ENCODE assay signal across 20 cellular contexts in the genomic region with DNA sequence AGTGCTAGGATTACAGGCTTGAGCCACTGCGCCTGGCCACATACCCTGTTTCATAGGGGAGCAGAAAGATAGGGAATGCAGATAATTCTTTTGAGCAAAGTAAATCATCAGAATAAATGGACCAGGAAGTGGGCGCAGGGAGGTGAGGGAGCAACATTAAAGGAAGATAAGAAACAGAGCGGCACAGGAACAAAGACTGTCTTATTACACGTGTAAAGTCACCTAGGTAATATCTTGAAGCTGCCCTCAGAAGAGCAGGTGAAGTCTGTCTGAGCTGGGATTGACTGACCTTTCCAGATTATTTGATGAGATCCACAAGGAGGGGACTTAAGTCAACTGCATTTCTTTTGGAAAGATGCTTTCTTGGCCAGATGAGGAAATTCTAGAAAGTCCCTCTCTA. TPM values are rescaled to one million over a fixed set of nuclear protein-coding genes. Genes with fewer than 3 reads are reported as not detected.
DNase-seq lines count a peak whose midpoint lies in the region; ATAC-seq and TF ChIP-seq lines count a peak whose summit lies in the region.
"Had no signal": no experiment of that assay in that cellular context is flagged by ENCODE, and none has a peak within 500 bp of the region (broad histone marks: within the 10 kb centered on the region; RNA-seq: fewer than 3 reads in every experiment).

No MANE protein-coding gene starts in this region.

- TF ChIP-seq CTCF in natural killer cell (IDR thresholded peaks at IDR 0.05) (no peak), type B pancreatic cell (conservative IDR thresholded peaks at IDR 0.05) (no peak)

- CTCF ChIA-PET in activated CD4-positive, alpha-beta memory T cell treated with anti-CD3 and anti-CD28 coated beads for 36 hours (lab: Charles Lee), result interaction anchor here (0.7 to 1.5 kb wide), 3 partner anchors 46 to 60 kb away, joined by 3 read pairs; no protein-coding TSS in a partner anchor

- no peaks in the 10 kb centered on the region for H3K9me3 Mint-ChIP-seq in natural killer cell treated with Interleukin-12 subunit alpha and Interleukin-12 subunit beta and Interleukin-15 and Interleukin-18, amount 100 ng/mL, for 72 hours
- H3K9me3 Mint-ChIP-seq in natural killer cell (no peaks in the 10 kb centered on the region), type B pancreatic cell (no peaks in the 10 kb centered on the region)
- no peaks in the 10 kb centered on the region for H3K9me3 Mint-ChIP-seq in activated CD4-positive, alpha-beta memory T cell treated with anti-CD3 and anti-CD28 coated beads for 36 hours
- H3K9me3 Mint-ChIP-seq: activated B cell treated with CpG ODN at 0.5 μM for 24 hours; CD4-positive, CD25-positive, alpha-beta regulatory T cell; neural crest cell had no signal

- no peak for ATAC-seq in natural killer cell treated with Interleukin-12 subunit alpha and Interleukin-12 subunit beta and Interleukin-15 and Interleukin-18, amount 100 ng/mL, for 72 hours
- no peak for ATAC-seq in natural killer cell
- ATAC-seq in left colon, result peak; percentile 60
- ATAC-seq: HCT116, left ventricle myocardium superior had no signal

- no peaks in the 10 kb centered on the region for H3K27me3 Mint-ChIP-seq in natural killer cell treated with Interleukin-12 subunit alpha and Interleukin-12 subunit beta and Interleukin-15 and Interleukin-18, amount 100 ng/mL, for 72 hours
- H3K27me3 Mint-ChIP-seq in natural killer cell (ENCODE audit: low read depth in 2 of 2) (no peaks in the 10 kb centered on the region), type B pancreatic cell (no peaks in the 10 kb centered on the region)
- no peaks in the 10 kb centered on the region for H3K27me3 Mint-ChIP-seq in activated CD4-positive, alpha-beta memory T cell treated with anti-CD3 and anti-CD28 coated beads for 36 hours
- H3K27me3 Mint-ChIP-seq: activated B cell treated with CpG ODN at 0.5 μM for 24 hours; CD4-positive, CD25-positive, alpha-beta regulatory T cell had no signal

- H3K36me3 Mint-ChIP-seq in natural killer cell treated with Interleukin-12 subunit alpha and Interleukin-12 subunit beta and Interleukin-15 and Interleukin-18, amount 100 ng/mL, for 72 hours, result peaks cover 24% of the 10 kb centered on the region
- no peaks in the 10 kb centered on the region for H3K36me3 Mint-ChIP-seq in natural killer cell
- H3K36me3 Mint-ChIP-seq in activated CD4-positive, alpha-beta memory T cell treated with anti-CD3 and anti-CD28 coated beads for 36 hours, result peaks cover 37% of the 10 kb centered on the region
- H3K36me3 Mint-ChIP-seq in type B pancreatic cell, result peaks cover 25% of the 10 kb centered on the region

- POLR2A ChIA-PET in activated CD4-positive, alpha-beta memory T cell treated with anti-CD3 and anti-CD28 coated beads for 36 hours (lab: Charles Lee), result no interaction called here

- H3K27ac Mint-ChIP-seq in natural killer cell treated with Interleukin-12 subunit alpha and Interleukin-12 subunit beta and Interleukin-15 and Interleukin-18, amount 100 ng/mL, for 72 hours, result peak overlapping the region; percentile 28 to 77
- H3K27ac Mint-ChIP-seq in natural killer cell, result peak overlapping the region in 1 of 2 donors; percentile 62
- H3K27ac Mint-ChIP-seq in activated CD4-positive, alpha-beta memory T cell treated with anti-CD3 and anti-CD28 coated beads for 36 hours, result peak overlapping the region; percentile 65
- peak overlapping the region; percentile 38 for H3K27ac Mint-ChIP-seq in type B pancreatic cell
- H3K27ac Mint-ChIP-seq: activated B cell treated with CpG ODN at 0.5 μM for 24 hours had no signal

- no peak for DNase-seq in natural killer cell treated with Interleukin-12 subunit alpha and Interleukin-12 subunit beta and Interleukin-15 and Interleukin-18, amount 100 ng/mL, for 72 hours (ENCODE audit: low spot score)
- DNase-seq in natural killer cell, result no peak
- no peak for DNase-seq in activated CD4-positive, alpha-beta memory T cell treated with anti-CD3 and anti-CD28 coated beads for 36 hours
- DNase-seq in left colon, result no peak
- DNase-seq in type B pancreatic cell (ENCODE audit: extremely low spot score, unreplicated experiment), result no peak
- DNase-seq in DMS 273 (lab: John Stamatoyannopoulos, UW; ENCODE audit: unreplicated experiment), result no peak
- no peak for DNase-seq in DMS79 treated with DMSO at 0.1 percent for 48 hours (lab: John Stamatoyannopoulos, UW)
- DNase-seq: activated B cell treated with CpG ODN at 0.5 μM for 24 hours; activated gamma-delta T cell; CD4-positive, CD25-positive, alpha-beta regulatory T cell; foreskin fibroblast; KG1; left ventricle myocardium superior; midbrain; NCI-H1694; NCI-H69; T1000; thyroid gland had no signal

- H3K4me1 Mint-ChIP-seq in natural killer cell treated with Interleukin-12 subunit alpha and Interleukin-12 subunit beta and Interleukin-15 and Interleukin-18, amount 100 ng/mL, for 72 hours (ENCODE audit: low read depth in 2 of 2), result peaks cover 20 to 25% of the 10 kb centered on the region in 2 donors
- H3K4me1 Mint-ChIP-seq in natural killer cell (peaks cover 19 to 23% of the 10 kb centered on the region in 2 donors), type B pancreatic cell (ENCODE audit: unreplicated experiment) (peaks cover 6% of the 10 kb centered on the region)
- peaks cover 46% of the 10 kb centered on the region for H3K4me1 Mint-ChIP-seq in activated CD4-positive, alpha-beta memory T cell treated with anti-CD3 and anti-CD28 coated beads for 36 hours (ENCODE audit: low read depth)

- intact Hi-C loops in natural killer cell (cut with micrococcal nuclease), result no loop called here
- intact Hi-C loops in activated CD4-positive, alpha-beta memory T cell treated with anti-CD3 and anti-CD28 coated beads for 36 hours (cut with micrococcal nuclease), result no loop called here
- intact Hi-C loops in left colon (cut with DNase I, micrococcal nuclease), result no loop called here

- H3K4me3 Mint-ChIP-seq in natural killer cell treated with Interleukin-12 subunit alpha and Interleukin-12 subunit beta and Interleukin-15 and Interleukin-18, amount 100 ng/mL, for 72 hours, result no peak overlapping the region
- no peak overlapping the region for H3K4me3 Mint-ChIP-seq in natural killer cell
- no peak overlapping the region for H3K4me3 Mint-ChIP-seq in activated CD4-positive, alpha-beta memory T cell treated with anti-CD3 and anti-CD28 coated beads for 36 hours
- H3K4me3 Mint-ChIP-seq in type B pancreatic cell, result no peak overlapping the region
- H3K4me3 Mint-ChIP-seq: activated B cell treated with CpG ODN at 0.5 μM for 24 hours, neural crest cell had no signal

RNA-seq across cellular contexts. Expression of a gene that starts 7.7 kb away (rescaled TPM):
- total RNA-seq in natural killer cell treated with Interleukin-12 subunit alpha and Interleukin-12 subunit beta and Interleukin-15 and Interleukin-18, amount 100 ng/mL, for 72 hours, result 100 to 1,000 TPM; 134 to 136 TPM
- total RNA-seq in natural killer cell, result 10 to 100 TPM; 46.8 to 61.2 (median 47.4) TPM
- total RNA-seq in activated CD4-positive, alpha-beta memory T cell treated with anti-CD3 and anti-CD28 coated beads for 36 hours, result 100 to 1,000 TPM; 191 to 198 TPM
- total RNA-seq in left colon, result 10 to 100 TPM; 68.4 to 79.5 TPM
- 99.6 and 116 TPM in 2 replicates for total RNA-seq in type B pancreatic cell (ENCODE audit: low replicate concordance)

RNA-seq across cellular contexts. Expression of a gene that starts 50.9 kb away (rescaled TPM):
- 10 to 100 TPM; 29.8 to 32.2 TPM for total RNA-seq in natural killer cell treated with Interleukin-12 subunit alpha and Interleukin-12 subunit beta and Interleukin-15 and Interleukin-18, amount 100 ng/mL, for 72 hours
- total RNA-seq in natural killer cell (10 to 100 TPM in 1 of 3 donors, 1 to 10 TPM in 2; 8.8 to 11.6 (median 8.9) TPM), left colon (10 to 100 TPM; 57.4 to 67.9 TPM), type B pancreatic cell (ENCODE audit: low replicate concordance) (22.2 and 28.7 TPM in 2 replicates)
- 10 to 100 TPM; 20.5 to 25.8 TPM for total RNA-seq in activated CD4-positive, alpha-beta memory T cell treated with anti-CD3 and anti-CD28 coated beads for 36 hours

RNA-seq across cellular contexts. Expression of a gene that starts 55.3 kb away (rescaled TPM):
- 10 to 100 TPM; 47.5 to 53.8 TPM for total RNA-seq in natural killer cell treated with Interleukin-12 subunit alpha and Interleukin-12 subunit beta and Interleukin-15 and Interleukin-18, amount 100 ng/mL, for 72 hours
- total RNA-seq in natural killer cell (10 to 100 TPM; 27.5 to 35.0 (median 34.0) TPM), left colon (10 to 100 TPM; 77.7 to 93.4 TPM), type B pancreatic cell (ENCODE audit: low replicate concordance) (66.3 and 67.3 TPM in 2 replicates)
- total RNA-seq in activated CD4-positive, alpha-beta memory T cell treated with anti-CD3 and anti-CD28 coated beads for 36 hours, result 10 to 100 TPM; 77.6 to 79.2 TPM
